9 cellular contexts compared by ENCODE assay signal in genomic region chrX:118226060-118226428, GRCh38.
A peak's percentile ranks its signal among the peaks of the same experiment; 100 is the strongest.
DNase-seq lines count a peak whose midpoint lies in the region; ATAC-seq and TF ChIP-seq lines count a peak whose summit lies in the region.
"Had no signal": no experiment of that assay in that cellular context is flagged by ENCODE, and none has a peak within 500 bp of the region (broad histone marks: within the 10 kb centered on the region; RNA-seq: fewer than 3 reads in every experiment).

No MANE protein-coding gene starts in this region.

- no peak overlapping the region for H3K27ac ChIP-seq in prostate gland
- H3K27ac ChIP-seq: BLaER1 treated with 17β-estradiol and CSF1 and Interleukin-3, amounts not matched to agents 10 nM and 100 nM had no signal

- ATAC-seq in GM21825 (IDR thresholded peaks at IDR 0.05; ENCODE audit: unreplicated experiment), result no peak

- POLR2A ChIA-PET in HEK293T (lab: Yijun Ruan, JAX), result no interaction called here

- H3K9me3 ChIP-seq in prostate gland, result no peaks in the 10 kb centered on the region
- H3K9me3 ChIP-seq: BLaER1 treated with 17β-estradiol and CSF1 and Interleukin-3, amounts not matched to agents 10 nM and 100 nM had no signal

- no peak for TF ChIP-seq POLR2A in prostate gland (IDR thresholded peaks at IDR 0.05)

- peaks cover 18% of the 10 kb centered on the region for H3K4me1 Mint-ChIP-seq in chondrocyte (ENCODE audit: low read depth)

- no peak overlapping the region for H3K27ac Mint-ChIP-seq in chondrocyte (ENCODE audit: unreplicated experiment)

- CTCF ChIA-PET in HEK293T (lab: Yijun Ruan, JAX), result interaction anchor here (0.7 to 1.0 kb wide), 2 partner anchors 9 to 75 kb away, joined by 3 read pairs; no protein-coding TSS in a partner anchor

- H3K27me3 Mint-ChIP-seq in chondrocyte (ENCODE audit: low read depth), result peaks cover 2% of the 10 kb centered on the region

- H3K4me3 ChIP-seq in prostate gland, result no peak overlapping the region
- H3K4me3 ChIP-seq: BLaER1 treated with 17β-estradiol and CSF1 and Interleukin-3, amounts not matched to agents 10 nM and 100 nM had no signal

- WGBS in prostate gland, result 13% methylated on average over 1 of the region's 1 CpG

- H3K4me1 ChIP-seq in prostate gland (replicated peaks), result no peaks in the 10 kb centered on the region

- intact Hi-C loops in prostate gland (cut with DNase I), result loop anchor here (10.0 kb wide), 1 partner anchor 231 kb away; no protein-coding TSS in a partner anchor

- no peaks in the 10 kb centered on the region for H3K27me3 ChIP-seq in prostate gland (replicated peaks; ENCODE audit: insufficient read depth)

- H3K36me3 ChIP-seq in prostate gland, result no peaks in the 10 kb centered on the region
- H3K36me3 ChIP-seq: BLaER1 treated with 17β-estradiol and CSF1 and Interleukin-3, amounts not matched to agents 10 nM and 100 nM had no signal

- TF ChIP-seq CTCF in chondrocyte (IDR thresholded peaks at IDR 0.05) (peak; percentile 79), prostate gland (IDR thresholded peaks at IDR 0.05) (peak in 3 of 4 experiments; percentile 17 to 65 (median 60))

- peaks cover 7% of the 10 kb centered on the region for H3K9me3 Mint-ChIP-seq in chondrocyte (ENCODE audit: low read depth)

- DNase-seq in NCI-H1694 (lab: John Stamatoyannopoulos, UW), result peak; percentile 10
- no peak for DNase-seq in NCI-H1694 treated with DMSO at 0.1 percent for 48 hours (lab: John Stamatoyannopoulos, UW)
- peak; percentile 52 for DNase-seq in HEK293T (ENCODE audit: extremely low spot score)
- DNase-seq in NCI-H2029 (lab: John Stamatoyannopoulos, UW), result peak; percentile 2
- no peak for DNase-seq in chondrocyte (ENCODE audit: low spot score)
- no peak for DNase-seq in prostate gland (ENCODE audit: low spot score)
- DNase-seq in effector CD8-positive, alpha-beta T cell (lab: John Stamatoyannopoulos, UW), result no peak

- no peak overlapping the region for H3K4me3 Mint-ChIP-seq in chondrocyte (ENCODE audit: unreplicated experiment)

- no peaks in the 10 kb centered on the region for H3K36me3 Mint-ChIP-seq in chondrocyte (ENCODE audit: low read depth)

TF ChIP-seq in HEK293T, 16 proteins besides CTCF, POLR2A, EP300 and RAD21:
- no peak for TF ChIP-seq HDGF (IDR thresholded peaks at IDR 0.05; ENCODE audit: borderline replicate concordance)
- TF ChIP-seq CTBP1 (IDR thresholded peaks at IDR 0.05; ENCODE audit: borderline replicate concordance), result no peak
- no peak for TF ChIP-seq FOXK2 (IDR thresholded peaks at IDR 0.05)
- no peak for TF ChIP-seq BHLHE40 (IDR thresholded peaks at IDR 0.05; ENCODE audit: borderline replicate concordance)
- no peak for TF ChIP-seq SP1 (IDR thresholded peaks at IDR 0.05)
- no peak for TF ChIP-seq FOXA1 (IDR thresholded peaks at IDR 0.05)
- no peak for TF ChIP-seq ELF4 (IDR thresholded peaks at IDR 0.05)
- no peak for TF ChIP-seq NFRKB (IDR thresholded peaks at IDR 0.05)
- TF ChIP-seq SUZ12 (IDR thresholded peaks at IDR 0.05), result no peak
- no peak for TF ChIP-seq FOXM1 (IDR thresholded peaks at IDR 0.05; ENCODE audit: borderline replicate concordance)
- no peak for TF ChIP-seq ARNT (IDR thresholded peaks at IDR 0.05)
- no peak for TF ChIP-seq L3MBTL2 (conservative IDR thresholded peaks at IDR 0.05)
- no peak for TF ChIP-seq ZNF384 (IDR thresholded peaks at IDR 0.05)
- TF ChIP-seq LEF1 (IDR thresholded peaks at IDR 0.05; ENCODE audit: borderline replicate concordance), result no peak
- no peak for TF ChIP-seq TARDBP (IDR thresholded peaks at IDR 0.05)
- TF ChIP-seq PKNOX1 (IDR thresholded peaks at IDR 0.05), result no peak

Comparison
In these comparisons a context has a peak if more than half of its experiments do, and no peak if none do; other contexts are left out.
1. DNase-seq: peak in NCI-H1694 (single experiment), HEK293T (single experiment) and NCI-H2029 (single experiment); none in NCI-H1694 treated with DMSO at 0.1 percent for 48 hours (single experiment), chondrocyte (single experiment), prostate gland (single experiment) and effector CD8-positive, alpha-beta T cell (single experiment).